In genomic region chr15:74787251-74788041, GRCh38 we compare ENCODE assay signal across 8 cellular contexts. TPM values are rescaled to one million over a fixed set of nuclear protein-coding genes. Genes with fewer than 3 reads are reported as not detected.
DNase-seq lines count a peak whose midpoint lies in the region; ATAC-seq and TF ChIP-seq lines count a peak whose summit lies in the region.

No MANE protein-coding gene starts in this region.

- H3K9me3 ChIP-seq in RWPE2 (ENCODE audit: severe bottlenecking) (no peaks in the 10 kb centered on the region), aorta (ENCODE audit: control insufficient read depth, low read length) (no peaks in the 10 kb centered on the region)

- peak; percentile 68 for TF ChIP-seq CTCF in AG09309 (IDR thresholded peaks at IDR 0.05; ENCODE audit: control insufficient read depth, insufficient read depth, low read depth, low read length, missing control alignments)
- TF ChIP-seq CTCF in RWPE2 (IDR thresholded peaks at IDR 0.05; ENCODE audit: poor library complexity, severe bottlenecking) = peak; percentile 68
- peak; percentile 51 for TF ChIP-seq CTCF in progenitor cell of endocrine pancreas (IDR thresholded peaks at IDR 0.05; ENCODE audit: unreplicated experiment)

- H3K27me3 ChIP-seq in RWPE2 (ENCODE audit: insufficient read depth, poor library complexity, severe bottlenecking) (no peaks in the 10 kb centered on the region), aorta (ENCODE audit: control insufficient read depth in 1 of 2, insufficient read depth in 2 of 2, low read length in 1 of 2) (no peaks in the 10 kb centered on the region)

- DNase-seq in AG09309 (ENCODE audit: low read depth) (no peak), RWPE2 (ENCODE audit: low spot score) (peak; percentile 77), activated gamma-delta T cell (lab: John Stamatoyannopoulos, UW) (peak; percentile 49), foreskin melanocyte (peak; percentile 89), progenitor cell of endocrine pancreas (ENCODE audit: low spot score, unreplicated experiment) (no peak), aorta (peak in 1 of 2 donors; percentile 90)

- H3K36me3 Mint-ChIP-seq in progenitor cell of endocrine pancreas (ENCODE audit: insufficient read depth) = no peaks in the 10 kb centered on the region

- H3K27ac ChIP-seq in RWPE2 (ENCODE audit: poor library complexity, severe bottlenecking) = peak overlapping the region; percentile 36
- no peak overlapping the region for H3K27ac ChIP-seq in aorta (ENCODE audit: low read depth in 1 of 2, low read length in 2 of 2)

- peak; percentile 56 for ATAC-seq in GM19023 (IDR thresholded peaks at IDR 0.05; ENCODE audit: unreplicated experiment)
- peak; percentile 48 for ATAC-seq in HG03159 (IDR thresholded peaks at IDR 0.05; ENCODE audit: unreplicated experiment)
- peak; percentile 45; the same call in 2 of the 3 replicates for ATAC-seq in RWPE2 (ENCODE audit: low read depth)
- ATAC-seq in aorta (ENCODE audit: low FRiP score) = peak; percentile 32

- H3K4me3 Mint-ChIP-seq in progenitor cell of endocrine pancreas (ENCODE audit: low read depth) = no peak overlapping the region

- H3K27ac Mint-ChIP-seq in progenitor cell of endocrine pancreas = no peak overlapping the region

- H3K9me3 Mint-ChIP-seq in progenitor cell of endocrine pancreas (ENCODE audit: low read depth) = no peaks in the 10 kb centered on the region

- H3K27me3 Mint-ChIP-seq in progenitor cell of endocrine pancreas = no peaks in the 10 kb centered on the region

- no peak overlapping the region for H3K4me3 ChIP-seq in AG09309 (ENCODE audit: control insufficient read depth, low read depth, low read length)
- H3K4me3 ChIP-seq in RWPE2 (ENCODE audit: severe bottlenecking) = no peak overlapping the region
- H3K4me3 ChIP-seq in aorta (ENCODE audit: low read length in 2 of 2) = no peak overlapping the region

- peaks cover 26% of the 10 kb centered on the region for H3K4me1 Mint-ChIP-seq in progenitor cell of endocrine pancreas (ENCODE audit: low read depth)

- WGBS in aorta, 2 donors = 44 to 50% methylated on average over 13 of the region's 13 CpGs

- intact Hi-C loops in aorta (cut with DNase I) = loop anchor here in 1 of 2 donors (5.0 kb wide), 1 partner anchor 55 kb away; the partner anchor contains the start of gene ULK3

- H3K36me3 ChIP-seq in RWPE2 (ENCODE audit: low read depth) (peaks cover 24% of the 10 kb centered on the region), aorta (ENCODE audit: control insufficient read depth in 1 of 2, insufficient read depth in 2 of 2, low read length in 1 of 2) (no peaks in the 10 kb centered on the region)

- H3K4me1 ChIP-seq in RWPE2 (ENCODE audit: insufficient read depth, poor library complexity, severe bottlenecking) (peaks cover 52% of the 10 kb centered on the region), aorta (ENCODE audit: control insufficient read depth in 1 of 2, insufficient read depth in 2 of 2, low read length in 2 of 2) (peaks cover 0 to 5% of the 10 kb centered on the region in 2 donors)

RNA-seq across cellular contexts. Expression of gene CSK, which starts 5.6 kb away (rescaled TPM):
- total RNA-seq in progenitor cell of endocrine pancreas (70.9 and 72.4 TPM in 2 replicates), aorta (10 to 100 TPM; 34.9 to 55.2 TPM)
- polyA plus RNA-seq in aorta = 10 to 100 TPM; 21.8 to 29.8 TPM

RNA-seq across cellular contexts. Expression of gene LMAN1L, which starts 25.2 kb away (rescaled TPM):
- not detected in 2 replicates for total RNA-seq in progenitor cell of endocrine pancreas
- total RNA-seq in aorta = under 1 TPM in 1 of 2 donors, not detected in 1; 0.30 TPM
- under 1 TPM in 1 of 2 donors, not detected in 1; 0.15 TPM for polyA plus RNA-seq in aorta

RNA-seq across cellular contexts. Expression of gene CYP1A2, which starts 38.8 kb away (rescaled TPM):
- total RNA-seq in progenitor cell of endocrine pancreas (not detected in 2 replicates), aorta (not detected)
- polyA plus RNA-seq in aorta = not detected

RNA-seq across cellular contexts. Expression of gene CPLX3, which starts 39.0 kb away (rescaled TPM):
- total RNA-seq in progenitor cell of endocrine pancreas (not detected in 2 replicates), aorta (not detected)
- under 1 TPM; 0.05 to 0.13 TPM for polyA plus RNA-seq in aorta

RNA-seq across cellular contexts. Expression of gene ULK3, which starts 55.5 kb away (rescaled TPM):
- 37.3 and 39.8 TPM in 2 replicates for total RNA-seq in progenitor cell of endocrine pancreas
- total RNA-seq in aorta = 10 to 100 TPM; 19.3 to 31.6 TPM
- 10 to 100 TPM; 17.7 to 43.6 TPM for polyA plus RNA-seq in aorta

Comparison
In these comparisons a context has a peak if more than half of its experiments do, and no peak if none do; other contexts are left out.
1. DNase-seq: peak in RWPE2 (single experiment), activated gamma-delta T cell (single experiment) and foreskin melanocyte (single experiment); none in AG09309 (single experiment) and progenitor cell of endocrine pancreas (single experiment).
2. Peak in every context shown above with its lines, with median percentiles within 50 percentile points of each other: CTCF ChIP-seq and ATAC-seq.